In the genomic region with DNA sequence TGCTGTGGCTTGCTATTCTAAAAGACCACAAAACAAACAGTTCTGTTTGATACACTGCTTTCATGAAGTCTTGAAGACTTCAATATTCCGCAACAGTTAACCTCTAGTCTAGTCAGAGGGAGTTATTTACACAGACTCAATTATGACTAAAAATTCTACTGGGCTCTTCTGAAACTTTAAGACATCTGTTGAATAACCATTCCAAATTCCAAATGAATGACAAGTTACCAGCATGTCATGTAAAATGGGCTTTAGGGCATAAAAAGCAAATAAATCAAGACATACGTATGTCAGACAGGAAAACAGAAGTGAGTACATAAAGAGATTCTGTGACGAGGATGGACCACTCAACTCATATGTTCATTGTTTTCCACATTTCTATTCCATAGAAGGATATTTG, we compare ENCODE assay signal across 1 cellular context.
A peak's percentile ranks its signal among the peaks of the same experiment; 100 is the strongest.
TF ChIP-seq lines count a peak whose summit lies in the region.

No MANE protein-coding gene starts in this region.

TF ChIP-seq in IMR-90, 13 proteins besides CTCF, POLR2A, EP300 and RAD21:
- peak; percentile 69 for TF ChIP-seq FOS (IDR thresholded peaks at IDR 0.05; ENCODE audit: low read depth, low read length)
- TF ChIP-seq RFX5 (IDR thresholded peaks at IDR 0.05; ENCODE audit: low read depth, low read length) = no peak
- peak; percentile 86 for TF ChIP-seq CEBPB (IDR thresholded peaks at IDR 0.05; ENCODE audit: low read depth, low read length)
